10 cellular contexts compared by ENCODE assay signal in genomic region chr21:35268261-35268660, GRCh38.
"Had no signal": no experiment of that assay in that cellular context is flagged by ENCODE, and none has a peak within 500 bp of the region (broad histone marks: within the 10 kb centered on the region; RNA-seq: fewer than 3 reads in every experiment).

No MANE protein-coding gene starts in this region.

- H3K36me3 ChIP-seq: HAP-1 had no signal

- H3K4me1 ChIP-seq: HAP-1 had no signal

- H3K4me2 ChIP-seq: GM23338 had no signal

- H3K27ac Mint-ChIP-seq: GM23338, H9, HFFc6 had no signal

- FAIRE-seq: H1, H54 had no signal

- H3K9me3 ChIP-seq: HAP-1 had no signal

- H3K4me3 ChIP-seq: GM23248, GM23338, HAP-1 had no signal

- ATAC-seq: GM23338, HCT116 had no signal

- H3K9ac ChIP-seq: GM23248 had no signal

- H3K27ac ChIP-seq: GM23248 had no signal

- H2AFZ ChIP-seq: GM23248, GM23338 had no signal

- DNase-seq: GM23248, GOT3, H7, H9, HFFc6 had no signal

- H3K4me3 Mint-ChIP-seq: GM23338, H9, HFFc6 had no signal
